10 cellular contexts compared by ENCODE assay signal in genomic region chr10:100745882-100746412, GRCh38. TPM values are rescaled to one million over a fixed set of nuclear protein-coding genes. Genes with fewer than 3 reads are reported as not detected.
DNase-seq lines count a peak whose midpoint lies in the region; ATAC-seq and TF ChIP-seq lines count a peak whose summit lies in the region.
"Had no signal": no experiment of that assay in that cellular context is flagged by ENCODE, and none has a peak within 500 bp of the region (broad histone marks: within the 10 kb centered on the region; RNA-seq: fewer than 3 reads in every experiment).

No MANE protein-coding gene starts in this region.

- H3K27ac ChIP-seq in BLaER1 (no peak overlapping the region), breast epithelium (no peak overlapping the region)
- H3K27ac ChIP-seq: left lung had no signal

- no peak overlapping the region for H3K9ac ChIP-seq in BLaER1

- H3K9me3 ChIP-seq in BLaER1 = no peaks in the 10 kb centered on the region
- H3K9me3 ChIP-seq in breast epithelium = no peaks in the 10 kb centered on the region
- H3K9me3 ChIP-seq: left lung had no signal

- peaks cover 13% of the 10 kb centered on the region for H3K36me3 Mint-ChIP-seq in nephron (ENCODE audit: low read depth)

- peak overlapping the region; percentile 88 to 92 (median 89) for H3K4me3 Mint-ChIP-seq in nephron

- H3K27me3 Mint-ChIP-seq in nephron (ENCODE audit: low read depth) = peaks cover 97% of the 10 kb centered on the region

- no peak for TF ChIP-seq POLR2A in breast epithelium (IDR thresholded peaks at IDR 0.05)

- peak overlapping the region; percentile 68 for H3K4me2 ChIP-seq in BLaER1

- H3K27me3 ChIP-seq in BLaER1 (peaks cover 100% of the 10 kb centered on the region), H7 (ENCODE audit: control insufficient read depth, insufficient read depth, low read length) (peaks cover 96% of the 10 kb centered on the region), breast epithelium (peaks cover 12 to 100% of the 10 kb centered on the region in 2 donors)

- H3K9me3 Mint-ChIP-seq in nephron = no peaks in the 10 kb centered on the region

- H3K27ac Mint-ChIP-seq in nephron = peak overlapping the region; percentile 60 to 91 (median 64)

- H3K4me3 ChIP-seq in BLaER1 (peak overlapping the region; percentile 56), H7 (ENCODE audit: insufficient read depth, low read depth, low read length) (peak overlapping the region; percentile 32), breast epithelium (peak overlapping the region; percentile 25 to 57 (median 36))

- H3K36me3 ChIP-seq in BLaER1 (no peaks in the 10 kb centered on the region), H7 (replicated peaks; ENCODE audit: control insufficient read depth, insufficient read depth, low read length) (no peaks in the 10 kb centered on the region), breast epithelium (no peaks in the 10 kb centered on the region)
- H3K36me3 ChIP-seq: left lung had no signal

- intact Hi-C loops in breast epithelium (cut with DNase I; ENCODE audit: low total_unique reads) = no loop called here

- peaks cover 50% of the 10 kb centered on the region for H3K4me1 Mint-ChIP-seq in nephron

- H4K20me1 ChIP-seq in BLaER1 = peaks cover 97% of the 10 kb centered on the region

- ATAC-seq in GM18502 (IDR thresholded peaks at IDR 0.05; ENCODE audit: poor library complexity, unreplicated experiment) = no peak
- ATAC-seq: left lung had no signal

- H3K4me1 ChIP-seq in BLaER1 (peaks cover 14% of the 10 kb centered on the region; the same call in 1 of the 2 replicates), breast epithelium (peaks cover 18 to 33% of the 10 kb centered on the region in 2 donors)

- TF ChIP-seq CTCF in breast epithelium (IDR thresholded peaks at IDR 0.05) (no peak), nephron (IDR thresholded peaks at IDR 0.05; ENCODE audit: unreplicated experiment in 3 of 3) (no peak)

- DNase-seq in H7 (peak; percentile 89), breast epithelium (ENCODE audit: low spot score in 2 of 2) (no peak), midbrain (lab: John Stamatoyannopoulos, UW) (no peak), NOMO-1 (lab: John Stamatoyannopoulos, UW; ENCODE audit: unreplicated experiment in 2 of 2) (no peak), DMS 273 treated with DMSO at 0.1 percent for 48 hours (lab: John Stamatoyannopoulos, UW) (no peak)
- DNase-seq: GDM1, left lung had no signal

RNA-seq across cellular contexts. Expression of gene PAX2, which starts 0.6 kb away (rescaled TPM):
- 0.10 TPM in 1 of 2 replicates, not detected in the other for total RNA-seq in H7 (2014; rRNA removed; shearing (Covaris generic))
- under 1 TPM in 1 of 3 donors, not detected in 2; under 0.01 TPM for total RNA-seq in breast epithelium
- total RNA-seq: left lung had no signal
